ENCODE assay signal across 17 cellular contexts in the genomic region with DNA sequence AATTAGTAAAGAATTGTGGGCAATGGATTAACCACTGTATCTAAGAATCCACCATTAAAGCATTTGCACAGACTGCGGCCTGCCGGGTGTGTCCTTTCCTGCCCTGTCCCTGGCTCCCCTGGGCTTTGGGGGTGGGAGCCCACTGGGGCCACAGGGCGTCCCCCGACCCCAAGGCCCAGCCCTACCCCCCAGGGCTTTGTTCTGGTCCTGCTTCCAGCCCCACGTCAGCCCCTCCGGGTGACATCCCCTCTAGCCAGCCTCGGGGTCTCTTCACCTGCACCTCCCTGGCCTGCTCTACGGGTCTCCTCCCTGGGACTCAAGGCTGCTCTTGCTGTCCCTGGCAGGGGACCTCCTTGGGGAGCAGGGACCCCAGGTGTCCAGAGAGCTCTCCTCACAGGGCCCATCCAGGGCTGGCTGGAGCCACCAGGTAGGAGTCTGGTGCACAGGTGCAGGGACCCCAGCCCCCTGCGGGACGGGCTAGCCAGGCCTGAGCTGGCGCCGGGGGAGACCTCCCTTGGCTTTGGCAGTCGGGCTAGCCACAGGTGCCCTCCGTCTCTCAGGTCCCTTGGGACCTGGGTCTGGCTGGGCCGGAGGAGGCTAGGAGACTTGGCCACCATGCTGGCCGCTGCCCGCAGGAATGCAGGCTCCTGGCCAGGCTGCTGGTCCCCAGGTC.
"Had no signal": no experiment of that assay in that cellular context is flagged by ENCODE, and none has a peak within 500 bp of the region (broad histone marks: within the 10 kb centered on the region; RNA-seq: fewer than 3 reads in every experiment).

No MANE protein-coding gene starts in this region.

- DNase-seq: activated CD4-positive, alpha-beta T cell treated with anti-CD3 and anti-CD28 coated beads for 48 hours; activated CD4-positive, CD25-positive, alpha-beta regulatory T cell; activated CD8-positive, alpha-beta T cell treated with anti-CD3 and anti-CD28 coated beads, Interleukin-2, amount 10 ng/mL, durations not matched to agents 7 days and 5 days; activated effector memory CD4-positive, alpha-beta T cell treated with Interleukin-2 at 50 U/mL for 16 hours; activated T-cell treated with anti-CD3 and anti-CD28 coated beads, Interleukin-2, amount 50 U/mL, for 48 hours; adrenal gland; effector CD4-positive, alpha-beta T cell; heart right ventricle; kidney glomerular epithelial cell; left ventricle myocardium superior; stimulated activated CD4-positive, alpha-beta T cell treated with anti-CD3 and anti-CD28 coated beads, Interleukin-4, amount 100 ng/mL, for 1 hour; upper lobe of right lung had no signal

- ATAC-seq: activated CD8-positive, alpha-beta T cell treated with anti-CD3 and anti-CD28 coated beads, Interleukin-2, amount 10 ng/mL, durations not matched to agents 7 days and 5 days; gastroesophageal sphincter had no signal

- H3K4me2 ChIP-seq: smooth muscle cell had no signal

- H3K4me3 ChIP-seq: adrenal gland, esophagus muscularis mucosa, gastroesophageal sphincter, heart right ventricle, smooth muscle cell, upper lobe of right lung had no signal

- H3K27ac Mint-ChIP-seq: activated CD8-positive, alpha-beta T cell treated with anti-CD3 and anti-CD28 coated beads, Interleukin-2, amount 10 ng/mL, durations not matched to agents 7 days and 5 days had no signal

- H3K9ac ChIP-seq: parathyroid adenoma had no signal

- H3K4me3 Mint-ChIP-seq: activated CD8-positive, alpha-beta T cell treated with anti-CD3 and anti-CD28 coated beads, Interleukin-2, amount 10 ng/mL, durations not matched to agents 7 days and 5 days had no signal

- H2AFZ ChIP-seq: parathyroid adenoma had no signal

- H3K36me3 Mint-ChIP-seq: activated naive CD4-positive, alpha-beta T cell treated with anti-CD3 and anti-CD28 coated beads, Interleukin-2, amount 50 U/mL, for 72 hours had no signal

- H3K9me3 ChIP-seq: adrenal gland, upper lobe of right lung had no signal

- H3K9me3 Mint-ChIP-seq: activated naive CD4-positive, alpha-beta T cell treated with anti-CD3 and anti-CD28 coated beads, Interleukin-2, amount 50 U/mL, for 72 hours had no signal

- H3K27ac ChIP-seq: adrenal gland, esophagus muscularis mucosa, gastroesophageal sphincter, parathyroid adenoma, upper lobe of right lung had no signal
